1 cellular context compared by ENCODE assay signal in genomic region chr19:35569281-35569781, GRCh38.
A peak's percentile ranks its signal among the peaks of the same experiment; 100 is the strongest.
TF ChIP-seq lines count a peak whose summit lies in the region.

No MANE protein-coding gene starts in this region.

TF ChIP-seq in HepG2, 621 proteins besides CTCF, POLR2A, EP300 and RAD21 (continues in another document):
- no peak for TF ChIP-seq ZNF781 (CRISPR knock-in tag; IDR thresholded peaks at IDR 0.05; ENCODE audit: borderline replicate concordance, not compliant biosample characterization)
- TF ChIP-seq, protein P1, sequence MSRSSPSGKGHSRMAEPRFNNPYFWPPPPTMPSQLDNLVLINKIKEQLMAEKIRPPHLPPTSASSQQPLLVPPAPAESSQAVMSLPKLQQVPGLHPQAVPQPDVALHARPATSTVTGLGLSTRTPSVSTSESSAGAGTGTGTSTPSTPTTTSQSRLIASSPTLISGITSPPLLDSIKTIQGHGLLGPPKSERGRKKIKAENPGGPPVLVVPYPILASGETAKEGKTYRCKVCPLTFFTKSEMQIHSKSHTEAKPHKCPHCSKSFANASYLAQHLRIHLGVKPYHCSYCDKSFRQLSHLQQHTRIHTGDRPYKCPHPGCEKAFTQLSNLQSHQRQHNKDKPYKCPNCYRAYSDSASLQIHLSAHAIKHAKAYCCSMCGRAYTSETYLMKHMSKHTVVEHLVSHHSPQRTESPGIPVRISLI (CRISPR knock-in tag; IDR thresholded peaks at IDR 0.05; ENCODE audit: borderline replicate concordance): peak; percentile 64; the same call in 1 of the 2 replicates
- TF ChIP-seq SPEN (CRISPR knock-in tag; IDR thresholded peaks at IDR 0.05; ENCODE audit: low read depth): no peak
- TF ChIP-seq YEATS2 (CRISPR knock-in tag; IDR thresholded peaks at IDR 0.05; ENCODE audit: borderline replicate concordance): no peak
- peak; percentile 98 for TF ChIP-seq HIC2 (CRISPR knock-in tag; IDR thresholded peaks at IDR 0.05; ENCODE audit: low read depth)
- no peak for TF ChIP-seq ZMAT3 (CRISPR knock-in tag; conservative IDR thresholded peaks at IDR 0.05)
- peak; percentile 90 for TF ChIP-seq PAXIP1 (CRISPR knock-in tag; conservative IDR thresholded peaks at IDR 0.05)
- no peak for TF ChIP-seq SNAI1 (CRISPR knock-in tag; IDR thresholded peaks at IDR 0.05; ENCODE audit: borderline replicate concordance)
- TF ChIP-seq ZBTB33 (CRISPR knock-in tag; IDR thresholded peaks at IDR 0.05): peak; percentile 45; the same call in 1 of the 2 replicates
- TF ChIP-seq, protein P2, sequence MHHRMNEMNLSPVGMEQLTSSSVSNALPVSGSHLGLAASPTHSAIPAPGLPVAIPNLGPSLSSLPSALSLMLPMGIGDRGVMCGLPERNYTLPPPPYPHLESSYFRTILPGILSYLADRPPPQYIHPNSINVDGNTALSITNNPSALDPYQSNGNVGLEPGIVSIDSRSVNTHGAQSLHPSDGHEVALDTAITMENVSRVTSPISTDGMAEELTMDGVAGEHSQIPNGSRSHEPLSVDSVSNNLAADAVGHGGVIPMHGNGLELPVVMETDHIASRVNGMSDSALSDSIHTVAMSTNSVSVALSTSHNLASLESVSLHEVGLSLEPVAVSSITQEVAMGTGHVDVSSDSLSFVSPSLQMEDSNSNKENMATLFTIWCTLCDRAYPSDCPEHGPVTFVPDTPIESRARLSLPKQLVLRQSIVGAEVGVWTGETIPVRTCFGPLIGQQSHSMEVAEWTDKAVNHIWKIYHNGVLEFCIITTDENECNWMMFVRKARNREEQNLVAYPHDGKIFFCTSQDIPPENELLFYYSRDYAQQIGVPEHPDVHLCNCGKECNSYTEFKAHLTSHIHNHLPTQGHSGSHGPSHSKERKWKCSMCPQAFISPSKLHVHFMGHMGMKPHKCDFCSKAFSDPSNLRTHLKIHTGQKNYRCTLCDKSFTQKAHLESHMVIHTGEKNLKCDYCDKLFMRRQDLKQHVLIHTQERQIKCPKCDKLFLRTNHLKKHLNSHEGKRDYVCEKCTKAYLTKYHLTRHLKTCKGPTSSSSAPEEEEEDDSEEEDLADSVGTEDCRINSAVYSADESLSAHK (CRISPR knock-in tag; IDR thresholded peaks at IDR 0.05; ENCODE audit: borderline replicate concordance): no peak
- TF ChIP-seq DMAP1 (CRISPR knock-in tag; IDR thresholded peaks at IDR 0.05): no peak; the same call in 1 of the 2 replicates
- no peak for TF ChIP-seq XBP1 (CRISPR knock-in tag; IDR thresholded peaks at IDR 0.05)
- TF ChIP-seq ZFP36L2 (CRISPR knock-in tag; IDR thresholded peaks at IDR 0.05): no peak
- TF ChIP-seq ZNF343 (CRISPR knock-in tag; IDR thresholded peaks at IDR 0.05): no peak
- TF ChIP-seq ZNF234 (CRISPR knock-in tag; conservative IDR thresholded peaks at IDR 0.05): no peak
- no peak for TF ChIP-seq REL (CRISPR knock-in tag; conservative IDR thresholded peaks at IDR 0.05)
- no peak for TF ChIP-seq SMAD9 (CRISPR knock-in tag; IDR thresholded peaks at IDR 0.05)
- TF ChIP-seq SNRNP70 (IDR thresholded peaks at IDR 0.05; ENCODE audit: low read depth, low read length): no peak
- TF ChIP-seq ZFP41 (CRISPR knock-in tag; IDR thresholded peaks at IDR 0.05; ENCODE audit: borderline replicate concordance): no peak
- TF ChIP-seq ZBTB20 (CRISPR knock-in tag; IDR thresholded peaks at IDR 0.05; ENCODE audit: borderline replicate concordance, low read depth): no peak
- TF ChIP-seq KDM6A (CRISPR knock-in tag; IDR thresholded peaks at IDR 0.05; ENCODE audit: low read depth): peak; percentile 69
- TF ChIP-seq ZNF20 (CRISPR knock-in tag; IDR thresholded peaks at IDR 0.05): no peak
- TF ChIP-seq, protein P3, sequence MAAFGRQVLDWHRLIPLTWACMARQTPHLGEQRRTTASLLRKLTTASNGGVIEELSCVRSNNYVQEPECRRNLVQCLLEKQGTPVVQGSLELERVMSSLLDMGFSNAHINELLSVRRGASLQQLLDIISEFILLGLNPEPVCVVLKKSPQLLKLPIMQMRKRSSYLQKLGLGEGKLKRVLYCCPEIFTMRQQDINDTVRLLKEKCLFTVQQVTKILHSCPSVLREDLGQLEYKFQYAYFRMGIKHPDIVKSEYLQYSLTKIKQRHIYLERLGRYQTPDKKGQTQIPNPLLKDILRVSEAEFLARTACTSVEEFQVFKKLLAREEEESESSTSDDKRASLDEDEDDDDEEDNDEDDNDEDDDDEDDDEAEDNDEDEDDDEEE (CRISPR knock-in tag; IDR thresholded peaks at IDR 0.05): no peak
- peak; percentile 54; the same call in 1 of the 2 replicates for TF ChIP-seq ZNF772 (CRISPR knock-in tag; IDR thresholded peaks at IDR 0.05)
- no peak for TF ChIP-seq MYPOP (CRISPR knock-in tag; IDR thresholded peaks at IDR 0.05)
- TF ChIP-seq, protein P4, sequence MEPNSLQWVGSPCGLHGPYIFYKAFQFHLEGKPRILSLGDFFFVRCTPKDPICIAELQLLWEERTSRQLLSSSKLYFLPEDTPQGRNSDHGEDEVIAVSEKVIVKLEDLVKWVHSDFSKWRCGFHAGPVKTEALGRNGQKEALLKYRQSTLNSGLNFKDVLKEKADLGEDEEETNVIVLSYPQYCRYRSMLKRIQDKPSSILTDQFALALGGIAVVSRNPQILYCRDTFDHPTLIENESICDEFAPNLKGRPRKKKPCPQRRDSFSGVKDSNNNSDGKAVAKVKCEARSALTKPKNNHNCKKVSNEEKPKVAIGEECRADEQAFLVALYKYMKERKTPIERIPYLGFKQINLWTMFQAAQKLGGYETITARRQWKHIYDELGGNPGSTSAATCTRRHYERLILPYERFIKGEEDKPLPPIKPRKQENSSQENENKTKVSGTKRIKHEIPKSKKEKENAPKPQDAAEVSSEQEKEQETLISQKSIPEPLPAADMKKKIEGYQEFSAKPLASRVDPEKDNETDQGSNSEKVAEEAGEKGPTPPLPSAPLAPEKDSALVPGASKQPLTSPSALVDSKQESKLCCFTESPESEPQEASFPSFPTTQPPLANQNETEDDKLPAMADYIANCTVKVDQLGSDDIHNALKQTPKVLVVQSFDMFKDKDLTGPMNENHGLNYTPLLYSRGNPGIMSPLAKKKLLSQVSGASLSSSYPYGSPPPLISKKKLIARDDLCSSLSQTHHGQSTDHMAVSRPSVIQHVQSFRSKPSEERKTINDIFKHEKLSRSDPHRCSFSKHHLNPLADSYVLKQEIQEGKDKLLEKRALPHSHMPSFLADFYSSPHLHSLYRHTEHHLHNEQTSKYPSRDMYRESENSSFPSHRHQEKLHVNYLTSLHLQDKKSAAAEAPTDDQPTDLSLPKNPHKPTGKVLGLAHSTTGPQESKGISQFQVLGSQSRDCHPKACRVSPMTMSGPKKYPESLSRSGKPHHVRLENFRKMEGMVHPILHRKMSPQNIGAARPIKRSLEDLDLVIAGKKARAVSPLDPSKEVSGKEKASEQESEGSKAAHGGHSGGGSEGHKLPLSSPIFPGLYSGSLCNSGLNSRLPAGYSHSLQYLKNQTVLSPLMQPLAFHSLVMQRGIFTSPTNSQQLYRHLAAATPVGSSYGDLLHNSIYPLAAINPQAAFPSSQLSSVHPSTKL (CRISPR knock-in tag; IDR thresholded peaks at IDR 0.05): peak; percentile 82
- TF ChIP-seq ZNF484 (CRISPR knock-in tag; IDR thresholded peaks at IDR 0.05; ENCODE audit: borderline replicate concordance, low read depth): no peak
- TF ChIP-seq KAT2B (IDR thresholded peaks at IDR 0.05; ENCODE audit: borderline replicate concordance, low read depth, low read length): no peak
- no peak for TF ChIP-seq TMF1 (CRISPR knock-in tag; IDR thresholded peaks at IDR 0.05; ENCODE audit: low read depth)
- TF ChIP-seq AGO2 (optimal IDR thresholded peaks at IDR 0.05; ENCODE audit: low read depth, low read length): no peak
- TF ChIP-seq DNMT3B (CRISPR knock-in tag; conservative IDR thresholded peaks at IDR 0.05): no peak
- TF ChIP-seq FOXO1 (CRISPR knock-in tag; IDR thresholded peaks at IDR 0.05): peak; percentile 85
- peak; percentile 52; the same call in 1 of the 2 replicates for TF ChIP-seq TFDP1 (CRISPR knock-in tag; IDR thresholded peaks at IDR 0.05; ENCODE audit: borderline replicate concordance)
- no peak for TF ChIP-seq RARG (CRISPR knock-in tag; IDR thresholded peaks at IDR 0.05; ENCODE audit: low read depth)
- TF ChIP-seq ELF4 (CRISPR knock-in tag; IDR thresholded peaks at IDR 0.05; ENCODE audit: borderline replicate concordance): no peak
- peak; percentile 73 to 82 for TF ChIP-seq NR2F1 (CRISPR knock-in tag; IDR thresholded peaks at IDR 0.05)
- TF ChIP-seq PHF8 (CRISPR knock-in tag; IDR thresholded peaks at IDR 0.05): peak; percentile 32; the same call in 1 of the 2 replicates
- TF ChIP-seq, protein P5, sequence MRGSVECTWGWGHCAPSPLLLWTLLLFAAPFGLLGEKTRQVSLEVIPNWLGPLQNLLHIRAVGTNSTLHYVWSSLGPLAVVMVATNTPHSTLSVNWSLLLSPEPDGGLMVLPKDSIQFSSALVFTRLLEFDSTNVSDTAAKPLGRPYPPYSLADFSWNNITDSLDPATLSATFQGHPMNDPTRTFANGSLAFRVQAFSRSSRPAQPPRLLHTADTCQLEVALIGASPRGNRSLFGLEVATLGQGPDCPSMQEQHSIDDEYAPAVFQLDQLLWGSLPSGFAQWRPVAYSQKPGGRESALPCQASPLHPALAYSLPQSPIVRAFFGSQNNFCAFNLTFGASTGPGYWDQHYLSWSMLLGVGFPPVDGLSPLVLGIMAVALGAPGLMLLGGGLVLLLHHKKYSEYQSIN (CRISPR knock-in tag; IDR thresholded peaks at IDR 0.05; ENCODE audit: borderline replicate concordance): no peak
- TF ChIP-seq ZNF672 (CRISPR knock-in tag; IDR thresholded peaks at IDR 0.05): no peak
- TF ChIP-seq HBP1 (CRISPR knock-in tag; IDR thresholded peaks at IDR 0.05; ENCODE audit: low read depth): no peak
